In the genomic region with DNA sequence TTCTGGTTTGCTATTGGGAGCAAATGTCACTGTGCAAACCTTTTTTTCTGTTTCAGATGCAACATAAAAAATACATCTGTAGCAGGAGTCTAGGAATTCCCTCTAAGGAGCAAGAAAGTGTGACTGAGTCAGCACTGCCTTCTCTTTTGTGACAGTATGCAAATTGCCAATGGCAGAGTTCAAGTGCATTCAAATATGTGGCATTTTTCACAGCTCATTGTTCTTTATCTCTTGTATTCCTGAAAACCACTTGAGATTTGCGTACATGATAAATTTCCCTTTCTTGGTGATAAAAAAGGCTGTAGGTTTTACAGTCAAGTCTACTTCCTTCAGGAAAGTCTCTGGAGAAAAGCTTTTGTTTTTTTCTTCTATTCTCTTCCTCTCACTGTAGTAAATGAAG, we compare ENCODE assay signal across 17 cellular contexts.
DNase-seq lines count a peak whose midpoint lies in the region; ATAC-seq and TF ChIP-seq lines count a peak whose summit lies in the region.
"Had no signal": no experiment of that assay in that cellular context is flagged by ENCODE, and none has a peak within 500 bp of the region (broad histone marks: within the 10 kb centered on the region; RNA-seq: fewer than 3 reads in every experiment).

No MANE protein-coding gene starts in this region.

- H3K9me3 Mint-ChIP-seq in activated T-helper 2 cell treated with anti-CD3 and anti-CD28 coated beads, Interferon-gamma antibody, Interleukin-2, Interleukin-4, amounts not matched to agents 10 μg/mL and 5 μg/mL and 100 μg/mL, durations not matched to agents 14 hours and 24 hours and 36 hours, result no peaks in the 10 kb centered on the region
- H3K9me3 Mint-ChIP-seq: IgD-negative memory B cell had no signal

- no peaks in the 10 kb centered on the region for H3K79me2 ChIP-seq in GM23248 (ENCODE audit: insufficient read depth)

- H3K27ac ChIP-seq in left lung (no peak overlapping the region), gastrocnemius medialis (peak overlapping the region; percentile 34 to 96 (median 78)), GM23248 (no peak overlapping the region)
- H3K27ac ChIP-seq: BLaER1 treated with 17β-estradiol and CSF1 and Interleukin-3, amounts not matched to agents 10 nM and 100 nM had no signal

- H3K9me3 ChIP-seq in HAP-1 (peaks cover 4% of the 10 kb centered on the region; the same call in 1 of the 2 replicates), left lung (peaks cover 0 to 6% of the 10 kb centered on the region in 2 donors), gastrocnemius medialis (no peaks in the 10 kb centered on the region), GM23248 (ENCODE audit: low read depth) (no peaks in the 10 kb centered on the region)

- no peak overlapping the region for H3K9ac ChIP-seq in GM23248
- H3K9ac ChIP-seq: BLaER1 treated with 17β-estradiol and CSF1 and Interleukin-3, amounts not matched to agents 10 nM and 100 nM had no signal

- 90 to 96% methylated on average over 1 of the region's 1 CpG for WGBS in GM23248 (ENCODE audit: low coverage in 1 of 2, low lambda C conversion rate in 2 of 2, missing lambda C conversion rate in 2 of 2), 2 experiments

- DNase-seq in HAP-1 (ENCODE audit: low spot score in 2 of 2) (peak; percentile 42 to 87), NCI-H526 (lab: John Stamatoyannopoulos, UW) (peak; percentile 33 to 43), left lung (no peak), gastrocnemius medialis (no peak), GM23248 (no peak), SHP77 treated with DMSO at 0.1 percent for 48 hours (lab: John Stamatoyannopoulos, UW) (no peak)
- no peak for DNase-seq in activated CD4-positive, alpha-beta T cell treated with anti-CD3 and anti-CD28 coated beads for 1 hour
- DNase-seq in activated T-helper 2 cell treated with anti-CD3 and anti-CD28 coated beads, Interferon-gamma antibody, Interleukin-2, Interleukin-4, amounts not matched to agents 10 μg/mL and 5 μg/mL and 100 μg/mL, durations not matched to agents 14 hours and 24 hours and 36 hours (ENCODE audit: low spot score), result no peak
- DNase-seq: COR-L47, DMS153, NCI-H1417 treated with DMSO at 0.1 percent for 48 hours, NCI-H2029, NCI-H510A treated with DMSO at 0.1 percent for 48 hours, RPMI8226 had no signal

- no peaks in the 10 kb centered on the region for H4K20me1 ChIP-seq in GM23248 (ENCODE audit: insufficient read depth)
- H4K20me1 ChIP-seq: BLaER1 treated with 17β-estradiol and CSF1 and Interleukin-3, amounts not matched to agents 10 nM and 100 nM had no signal

- no peaks in the 10 kb centered on the region for H3K27me3 Mint-ChIP-seq in activated T-helper 2 cell treated with anti-CD3 and anti-CD28 coated beads, Interferon-gamma antibody, Interleukin-2, Interleukin-4, amounts not matched to agents 10 μg/mL and 5 μg/mL and 100 μg/mL, durations not matched to agents 14 hours and 24 hours and 36 hours (ENCODE audit: low read depth)
- H3K27me3 Mint-ChIP-seq: IgD-negative memory B cell had no signal

- ATAC-seq in left lung (peak; percentile 42), gastrocnemius medialis (no peak)
- ATAC-seq: HCT116 had no signal

- no peak for TF ChIP-seq CTCF in left lung (IDR thresholded peaks at IDR 0.05)
- no peak for TF ChIP-seq CTCF in gastrocnemius medialis (IDR thresholded peaks at IDR 0.05 in 4 of 5, conservative IDR thresholded peaks at IDR 0.05 in 1 of 5)

- H3K36me3 Mint-ChIP-seq in activated T-helper 2 cell treated with anti-CD3 and anti-CD28 coated beads, Interferon-gamma antibody, Interleukin-2, Interleukin-4, amounts not matched to agents 10 μg/mL and 5 μg/mL and 100 μg/mL, durations not matched to agents 14 hours and 24 hours and 36 hours (ENCODE audit: low read depth), result no peaks in the 10 kb centered on the region

- no peak overlapping the region for H2AFZ ChIP-seq in GM23248

- no peak overlapping the region for H3K27ac Mint-ChIP-seq in activated T-helper 2 cell treated with anti-CD3 and anti-CD28 coated beads, Interferon-gamma antibody, Interleukin-2, Interleukin-4, amounts not matched to agents 10 μg/mL and 5 μg/mL and 100 μg/mL, durations not matched to agents 14 hours and 24 hours and 36 hours
- H3K27ac Mint-ChIP-seq: IgD-negative memory B cell had no signal

- intact Hi-C loops in left lung (cut with DNase I), result no loop called here
- intact Hi-C loops in gastrocnemius medialis (cut with DNase I; ENCODE audit: low total_unique reads), result loop anchor here (5.0 to 10.0 kb wide), 2 partner anchors 93 to 340 kb away; partner anchors contain the start of gene TM2D1
- intact Hi-C loops in activated T-helper 2 cell treated with anti-CD3 and anti-CD28 coated beads, Interferon-gamma antibody, Interleukin-2, Interleukin-4, amounts not matched to agents 10 μg/mL and 5 μg/mL and 100 μg/mL, durations not matched to agents 14 hours and 24 hours and 36 hours (cut with micrococcal nuclease), result no loop called here

- H3K4me2 ChIP-seq in GM23248 (ENCODE audit: unreplicated experiment), result no peak overlapping the region

- in situ Hi-C loops in HAP-1 (cut with MboI; ENCODE audit: low sequenced_read_pairs) (no loop called here), gastrocnemius medialis (cut with MboI; ENCODE audit: low sequenced_read_pairs in 4 of 4) (no loop called here), GM23248 (cut with MboI) (no loop called here)

- H3K4me3 ChIP-seq in HAP-1 (no peak overlapping the region), left lung (no peak overlapping the region), gastrocnemius medialis (no peak overlapping the region), GM23248 (no peak overlapping the region)
- H3K4me3 ChIP-seq: BLaER1 treated with 17β-estradiol and CSF1 and Interleukin-3, amounts not matched to agents 10 nM and 100 nM had no signal

- H3K9me2 ChIP-seq in GM23248 (ENCODE audit: insufficient read depth), result no peaks in the 10 kb centered on the region

- H3F3A ChIP-seq in GM23248 (ENCODE audit: insufficient read depth), result no peaks in the 10 kb centered on the region

- H3K27me3 ChIP-seq in HAP-1 (ENCODE audit: low read depth), result 0 out of 2 replicates have a peak, but pooled peaks cover 3% of the 10 kb centered on the region
- no peaks in the 10 kb centered on the region for H3K27me3 ChIP-seq in left lung
- no peaks in the 10 kb centered on the region for H3K27me3 ChIP-seq in gastrocnemius medialis
- no peaks in the 10 kb centered on the region for H3K27me3 ChIP-seq in GM23248 (replicated peaks; ENCODE audit: insufficient read depth)
- H3K27me3 ChIP-seq: BLaER1 treated with 17β-estradiol and CSF1 and Interleukin-3, amounts not matched to agents 10 nM and 100 nM had no signal

- no peaks in the 10 kb centered on the region; the same call in 1 of the 2 replicates for H3K36me3 ChIP-seq in HAP-1 (replicated peaks)
- H3K36me3 ChIP-seq in left lung, result no peaks in the 10 kb centered on the region
- no peaks in the 10 kb centered on the region for H3K36me3 ChIP-seq in gastrocnemius medialis
- H3K36me3 ChIP-seq in GM23248 (ENCODE audit: low read depth), result no peaks in the 10 kb centered on the region
- H3K36me3 ChIP-seq: BLaER1 treated with 17β-estradiol and CSF1 and Interleukin-3, amounts not matched to agents 10 nM and 100 nM had no signal

- H3K4me1 ChIP-seq in HAP-1, result peaks cover 18% of the 10 kb centered on the region
- no peaks in the 10 kb centered on the region for H3K4me1 ChIP-seq in left lung
- H3K4me1 ChIP-seq in gastrocnemius medialis, result peaks cover 33 to 38% of the 10 kb centered on the region in 2 donors
- H3K4me1 ChIP-seq in GM23248 (ENCODE audit: insufficient read depth), result no peaks in the 10 kb centered on the region

- no peak overlapping the region for H3K4me3 Mint-ChIP-seq in activated T-helper 2 cell treated with anti-CD3 and anti-CD28 coated beads, Interferon-gamma antibody, Interleukin-2, Interleukin-4, amounts not matched to agents 10 μg/mL and 5 μg/mL and 100 μg/mL, durations not matched to agents 14 hours and 24 hours and 36 hours (ENCODE audit: low read depth)
- H3K4me3 Mint-ChIP-seq: IgD-negative memory B cell had no signal

- H3K4me1 Mint-ChIP-seq in activated T-helper 2 cell treated with anti-CD3 and anti-CD28 coated beads, Interferon-gamma antibody, Interleukin-2, Interleukin-4, amounts not matched to agents 10 μg/mL and 5 μg/mL and 100 μg/mL, durations not matched to agents 14 hours and 24 hours and 36 hours (ENCODE audit: low read depth), result no peaks in the 10 kb centered on the region
- H3K4me1 Mint-ChIP-seq: IgD-negative memory B cell had no signal

- no peak for TF ChIP-seq POLR2A in gastrocnemius medialis (IDR thresholded peaks at IDR 0.05)

Comparison
In these comparisons a context has a peak if more than half of its experiments do, and no peak if none do; other contexts are left out.
1. DNase-seq: peak in HAP-1 (2 of 2) and NCI-H526 (2 of 2); none in left lung (0 of 2), gastrocnemius medialis (0 of 2), activated CD4-positive, alpha-beta T cell treated with anti-CD3 and anti-CD28 coated beads for 1 hour (single experiment), GM23248 (single experiment), SHP77 treated with DMSO at 0.1 percent for 48 hours (single experiment) and activated T-helper 2 cell treated with anti-CD3 and anti-CD28 coated beads, Interferon-gamma antibody, Interleukin-2, Interleukin-4, amounts not matched to agents 10 μg/mL and 5 μg/mL and 100 μg/mL, durations not matched to agents 14 hours and 24 hours and 36 hours (single experiment).
2. H3K27ac ChIP-seq: peak in gastrocnemius medialis (4 of 4); none in left lung (0 of 2) and GM23248 (single experiment).